In the genomic region with DNA sequence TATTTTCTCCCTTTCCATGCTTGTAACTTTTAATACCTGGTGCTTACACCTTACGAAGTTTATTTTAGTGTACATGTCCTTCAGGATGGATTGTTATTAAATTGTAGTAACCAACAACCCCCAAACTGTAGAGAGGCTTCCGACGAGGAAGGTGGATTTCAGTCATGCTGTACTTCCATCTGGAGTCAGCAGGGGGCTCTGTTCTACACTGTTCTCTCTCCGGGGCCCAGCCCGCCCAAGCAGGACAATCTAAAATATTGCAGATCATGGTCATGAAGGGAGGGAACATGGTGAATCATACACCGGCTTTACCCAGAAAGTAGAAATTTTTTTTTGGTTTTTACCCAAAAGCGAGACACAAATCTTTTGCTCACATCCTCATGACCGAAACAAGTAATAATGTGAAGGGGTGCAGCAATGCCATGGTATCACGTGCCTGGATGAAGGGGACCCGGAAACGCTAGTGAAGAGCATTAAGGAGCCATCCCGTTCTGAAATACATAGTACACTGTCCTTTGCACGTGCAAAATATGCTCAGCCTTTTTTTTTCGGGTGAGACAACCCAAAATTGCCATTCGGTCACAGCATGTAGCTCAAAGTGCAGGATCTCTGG, we compare ENCODE assay signal across 8 cellular contexts.
DNase-seq lines count a peak whose midpoint lies in the region; ATAC-seq and TF ChIP-seq lines count a peak whose summit lies in the region.

No MANE protein-coding gene starts in this region.

- intact Hi-C loops in uterus (cut with DNase I; ENCODE audit: low total_unique reads) = loop anchor here (5.0 to 10.0 kb wide), 2 partner anchors 885 to 1287 kb away; partner anchors contain the start of gene EPHA4

- DNase-seq in Caki2 (ENCODE audit: low read depth) (peak; percentile 45), SK-MEL-5 (ENCODE audit: low read depth, low spot score) (peak; percentile 72), cardiac muscle cell (ENCODE audit: low read depth in 1 of 2, low spot score in 1 of 2) (peak; percentile 72 to 76), progenitor cell of endocrine pancreas (ENCODE audit: low spot score, unreplicated experiment) (peak; percentile 54), uterus (peak; percentile 61 to 67)
- peak; percentile 31 for DNase-seq in activated naive CD8-positive, alpha-beta T cell treated with anti-CD3 and anti-CD28 coated beads for 36 hours

- ATAC-seq in GM19463 (IDR thresholded peaks at IDR 0.05; ENCODE audit: unreplicated experiment) = peak; percentile 79
- peak; percentile 82 for ATAC-seq in HG03571 (IDR thresholded peaks at IDR 0.05; ENCODE audit: unreplicated experiment)

- H3K36me3 ChIP-seq in cardiac muscle cell = no peaks in the 10 kb centered on the region
- H3K36me3 ChIP-seq in uterus = no peaks in the 10 kb centered on the region

- no peaks in the 10 kb centered on the region for H3K36me3 Mint-ChIP-seq in activated naive CD8-positive, alpha-beta T cell treated with anti-CD3 and anti-CD28 coated beads for 36 hours
- H3K36me3 Mint-ChIP-seq in progenitor cell of endocrine pancreas (ENCODE audit: insufficient read depth) = no peaks in the 10 kb centered on the region

- no peak overlapping the region for H3K4me3 ChIP-seq in cardiac muscle cell
- no peak overlapping the region for H3K4me3 ChIP-seq in uterus

- TF ChIP-seq CTCF in cardiac muscle cell (IDR thresholded peaks at IDR 0.05; ENCODE audit: low read depth, low read length) = peak; percentile 84
- TF ChIP-seq CTCF in progenitor cell of endocrine pancreas (IDR thresholded peaks at IDR 0.05; ENCODE audit: unreplicated experiment) = peak; percentile 89
- peak; percentile 65 to 75 (median 73) for TF ChIP-seq CTCF in uterus (IDR thresholded peaks at IDR 0.05)

- H3K4me1 ChIP-seq in cardiac muscle cell (ENCODE audit: low read depth) (no peaks in the 10 kb centered on the region), uterus (no peaks in the 10 kb centered on the region)

- H3K9me3 ChIP-seq in cardiac muscle cell (ENCODE audit: low read depth) = no peaks in the 10 kb centered on the region
- no peaks in the 10 kb centered on the region for H3K9me3 ChIP-seq in uterus

- H3K4me1 Mint-ChIP-seq in activated naive CD8-positive, alpha-beta T cell treated with anti-CD3 and anti-CD28 coated beads for 36 hours = peaks cover 2% of the 10 kb centered on the region
- no peaks in the 10 kb centered on the region for H3K4me1 Mint-ChIP-seq in progenitor cell of endocrine pancreas (ENCODE audit: low read depth)

- H3K27ac ChIP-seq in cardiac muscle cell (no peak overlapping the region), uterus (no peak overlapping the region)

- H3K27me3 ChIP-seq in cardiac muscle cell (no peaks in the 10 kb centered on the region), uterus (no peaks in the 10 kb centered on the region)

- H3K27me3 Mint-ChIP-seq in activated naive CD8-positive, alpha-beta T cell treated with anti-CD3 and anti-CD28 coated beads for 36 hours = peaks cover 11% of the 10 kb centered on the region
- peaks cover 9% of the 10 kb centered on the region for H3K27me3 Mint-ChIP-seq in progenitor cell of endocrine pancreas

- in situ Hi-C loops in Caki2 (cut with HindIII; ENCODE audit: low pct_unique_long_range_greater_than_20kb, low sequenced_read_pairs) (no loop called here), SK-MEL-5 (cut with HindIII; ENCODE audit: low pct_unique_long_range_greater_than_20kb, low sequenced_read_pairs) (no loop called here)

- no peak for TF ChIP-seq POLR2A in uterus (IDR thresholded peaks at IDR 0.05)

- H3K27ac Mint-ChIP-seq in activated naive CD8-positive, alpha-beta T cell treated with anti-CD3 and anti-CD28 coated beads for 36 hours = no peak overlapping the region
- no peak overlapping the region for H3K27ac Mint-ChIP-seq in progenitor cell of endocrine pancreas

- no peaks in the 10 kb centered on the region for H3K9me3 Mint-ChIP-seq in activated naive CD8-positive, alpha-beta T cell treated with anti-CD3 and anti-CD28 coated beads for 36 hours
- peaks cover 10% of the 10 kb centered on the region for H3K9me3 Mint-ChIP-seq in progenitor cell of endocrine pancreas (ENCODE audit: low read depth)

- no peak overlapping the region for H3K4me3 Mint-ChIP-seq in activated naive CD8-positive, alpha-beta T cell treated with anti-CD3 and anti-CD28 coated beads for 36 hours
- H3K4me3 Mint-ChIP-seq in progenitor cell of endocrine pancreas (ENCODE audit: low read depth) = no peak overlapping the region
